In the genomic region with DNA sequence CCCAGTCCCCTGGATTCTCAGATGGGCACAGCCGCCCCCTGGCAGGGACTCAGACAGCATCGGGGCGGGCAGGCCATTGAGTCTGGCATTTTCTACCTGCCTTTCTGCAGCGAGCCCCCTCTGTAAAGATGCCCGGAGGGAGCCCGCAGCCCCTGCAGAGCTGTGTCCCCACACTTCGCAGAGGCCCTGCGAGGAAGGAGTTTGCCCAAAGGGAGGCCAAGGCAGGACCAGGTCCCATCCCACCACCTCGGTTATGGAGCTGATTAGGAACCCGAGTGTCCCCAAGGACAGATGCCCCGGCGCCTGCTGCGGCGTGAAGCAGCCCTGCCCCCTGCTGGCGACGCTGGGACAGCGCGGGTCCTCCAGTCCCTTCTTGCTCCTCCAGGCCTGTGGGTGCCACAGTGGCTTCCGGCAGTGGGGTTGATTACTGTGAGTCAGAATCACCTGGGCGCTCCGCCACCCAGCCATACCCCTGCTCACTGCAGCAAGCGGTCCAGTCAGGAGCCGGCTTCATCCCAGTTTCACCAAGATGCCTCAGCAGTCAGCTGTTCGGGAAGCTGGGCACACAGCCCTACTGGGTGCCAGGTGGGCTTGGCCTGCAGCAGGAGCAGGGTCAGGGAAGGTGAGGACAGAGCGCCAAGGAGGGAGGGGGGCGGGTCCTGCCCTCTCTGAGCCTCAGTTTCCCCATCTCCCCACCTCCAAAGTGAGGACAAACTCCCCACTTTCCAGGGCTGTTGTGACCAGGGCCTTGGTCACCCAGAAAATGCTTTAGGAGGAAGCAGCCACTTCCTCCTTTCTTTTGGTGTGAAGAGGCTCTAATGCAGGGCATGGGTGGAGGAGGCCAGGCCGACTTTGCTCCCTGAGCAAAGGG, we compare ENCODE assay signal across 7 cellular contexts.
A peak's percentile ranks its signal among the peaks of the same experiment; 100 is the strongest.
DNase-seq lines count a peak whose midpoint lies in the region; ATAC-seq and TF ChIP-seq lines count a peak whose summit lies in the region.

No MANE protein-coding gene starts in this region.

- peak; percentile 95 for DNase-seq in GM13976 (ENCODE audit: low spot score)
- DNase-seq in NCI-H345 (lab: John Stamatoyannopoulos, UW), result peak; percentile 81
- DNase-seq in activated CD4-positive, alpha-beta T cell treated with anti-CD3 and anti-CD28 coated beads for 24 hours (ENCODE audit: low read depth in 2 of 2), result peak; percentile 76 to 80
- DNase-seq in central memory CD4-positive, alpha-beta T cell, result peak; percentile 85
- peak; percentile 96 for DNase-seq in kidney tubule cell (ENCODE audit: low spot score)
- peak; percentile 77 to 83 for DNase-seq in stimulated activated CD4-positive, alpha-beta T cell treated with anti-CD3 and anti-CD28 coated beads, Interleukin-1b, Interleukin-23, amount 100 ng/mL, for 4 hours (ENCODE audit: low read depth in 2 of 2)

- peak; percentile 71 for ATAC-seq in HG03108 (IDR thresholded peaks at IDR 0.05; ENCODE audit: unreplicated experiment)

- TF ChIP-seq CTCF in GM13976 (IDR thresholded peaks at IDR 0.05; ENCODE audit: borderline replicate concordance, control extremely low read depth, extremely low read depth, insufficient read depth, missing control alignments), result peak; percentile 96

- in situ Hi-C loops in GM13976 (cut with MboI; ENCODE audit: low sequenced_read_pairs, unreplicated experiment), result loop anchor here (5.0 kb wide), 1 partner anchor 271 kb away; no protein-coding TSS in a partner anchor

Comparison
In these comparisons a context has a peak if more than half of its experiments do, and no peak if none do; other contexts are left out.
1. Peak in every context shown above with its lines: DNase-seq and ATAC-seq.